Comparison of ENCODE assay signal across 16 cellular contexts in the genomic region with DNA sequence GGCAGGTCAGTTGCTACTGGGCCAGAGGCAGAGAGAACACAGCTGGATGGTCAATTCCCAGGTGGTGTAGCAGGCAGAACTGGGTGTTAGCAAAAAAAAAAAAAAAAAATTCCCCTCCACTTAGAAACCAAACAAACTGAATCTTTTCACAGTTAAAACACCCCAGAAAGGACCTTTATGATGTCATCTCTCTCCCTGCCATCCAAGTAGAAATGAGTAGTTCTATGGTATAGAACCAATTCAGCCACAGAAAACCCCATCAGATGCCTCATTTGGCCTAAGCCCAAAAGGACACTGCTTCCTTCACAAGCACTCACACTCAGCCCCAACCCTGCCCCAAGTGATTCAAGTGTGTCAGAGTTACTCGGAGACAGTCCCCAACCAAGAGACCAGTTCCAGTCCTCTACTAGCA.
DNase-seq lines count a peak whose midpoint lies in the region; ATAC-seq lines count a peak whose summit lies in the region.
"Had no signal": no experiment of that assay in that cellular context is flagged by ENCODE, and none has a peak within 500 bp of the region (broad histone marks: within the 10 kb centered on the region; RNA-seq: fewer than 3 reads in every experiment).

No MANE protein-coding gene starts in this region.

- POLR2A ChIA-PET in activated CD4-positive, alpha-beta T cell treated with anti-CD3 and anti-CD28 coated beads for 36 hours (lab: Charles Lee): no interaction called here

- H3K27me3 Mint-ChIP-seq in activated CD4-positive, alpha-beta T cell treated with anti-CD3 and anti-CD28 coated beads for 36 hours: peaks cover 3% of the 10 kb centered on the region
- no peaks in the 10 kb centered on the region for H3K27me3 Mint-ChIP-seq in activated CD4-positive, alpha-beta T cell treated with anti-CD3 and anti-CD28 coated beads, Interleukin-2, amount 10 ng/mL, durations not matched to agents 24 days and 14 days
- H3K27me3 Mint-ChIP-seq in central memory CD8-positive, alpha-beta T cell: peaks cover 20% of the 10 kb centered on the region
- no peaks in the 10 kb centered on the region for H3K27me3 Mint-ChIP-seq in stimulated activated naive B cell treated with anti-CD40 and anti-IgM and Interleukin-4, amounts not matched to agents 10 μg/mL and 1 μg/mL and 100 μg/mL, for 72 hours

- peaks cover 9% of the 10 kb centered on the region for H3K4me1 Mint-ChIP-seq in activated CD4-positive, alpha-beta T cell treated with anti-CD3 and anti-CD28 coated beads for 36 hours
- H3K4me1 Mint-ChIP-seq in activated CD4-positive, alpha-beta T cell treated with anti-CD3 and anti-CD28 coated beads, Interleukin-2, amount 10 ng/mL, durations not matched to agents 24 days and 14 days: peaks cover 11% of the 10 kb centered on the region
- H3K4me1 Mint-ChIP-seq in central memory CD8-positive, alpha-beta T cell: no peaks in the 10 kb centered on the region
- H3K4me1 Mint-ChIP-seq in stimulated activated naive B cell treated with anti-CD40 and anti-IgM and Interleukin-4, amounts not matched to agents 10 μg/mL and 1 μg/mL and 100 μg/mL, for 72 hours: peaks cover 8 to 18% of the 10 kb centered on the region in 2 donors

- WGBS in right cardiac atrium: 90% methylated on average over 1 of the region's 1 CpG

- no peaks in the 10 kb centered on the region for H3K4me1 ChIP-seq in right cardiac atrium (ENCODE audit: control insufficient read depth, insufficient read depth, low read length)
- H3K4me1 ChIP-seq: BLaER1 treated with 17β-estradiol and CSF1 and Interleukin-3, amounts not matched to agents 10 nM and 100 nM; HAP-1 had no signal

- no peaks in the 10 kb centered on the region for H3K36me3 Mint-ChIP-seq in activated CD4-positive, alpha-beta T cell treated with anti-CD3 and anti-CD28 coated beads for 36 hours (ENCODE audit: low read depth)
- H3K36me3 Mint-ChIP-seq in activated CD4-positive, alpha-beta T cell treated with anti-CD3 and anti-CD28 coated beads, Interleukin-2, amount 10 ng/mL, durations not matched to agents 24 days and 14 days (ENCODE audit: low read depth): peaks cover 12% of the 10 kb centered on the region
- peaks cover 1% of the 10 kb centered on the region for H3K36me3 Mint-ChIP-seq in central memory CD8-positive, alpha-beta T cell (ENCODE audit: insufficient read depth)
- peaks cover 5 to 6% of the 10 kb centered on the region in 2 donors for H3K36me3 Mint-ChIP-seq in stimulated activated naive B cell treated with anti-CD40 and anti-IgM and Interleukin-4, amounts not matched to agents 10 μg/mL and 1 μg/mL and 100 μg/mL, for 72 hours

- no peak overlapping the region for H3K4me3 Mint-ChIP-seq in activated CD4-positive, alpha-beta T cell treated with anti-CD3 and anti-CD28 coated beads for 36 hours
- H3K4me3 Mint-ChIP-seq in activated CD4-positive, alpha-beta T cell treated with anti-CD3 and anti-CD28 coated beads, Interleukin-2, amount 10 ng/mL, durations not matched to agents 24 days and 14 days: no peak overlapping the region
- no peak overlapping the region for H3K4me3 Mint-ChIP-seq in central memory CD8-positive, alpha-beta T cell
- no peak overlapping the region for H3K4me3 Mint-ChIP-seq in stimulated activated naive B cell treated with anti-CD40 and anti-IgM and Interleukin-4, amounts not matched to agents 10 μg/mL and 1 μg/mL and 100 μg/mL, for 72 hours

- ATAC-seq in activated CD4-positive, alpha-beta T cell treated with anti-CD3 and anti-CD28 coated beads for 36 hours: peak; percentile 31
- ATAC-seq in left ventricle myocardium superior: peak; percentile 28
- ATAC-seq in right cardiac atrium: no peak
- ATAC-seq in central memory CD8-positive, alpha-beta T cell (replicated peaks; ENCODE audit: extremely low read depth, poor library complexity, severe bottlenecking): no peak
- ATAC-seq in stimulated activated naive B cell treated with anti-CD40 and anti-IgM and Interleukin-4, amounts not matched to agents 10 μg/mL and 1 μg/mL and 100 μg/mL, for 72 hours (replicated peaks): peak; percentile 51 to 53
- no peak for ATAC-seq in GM19023 (IDR thresholded peaks at IDR 0.05; ENCODE audit: unreplicated experiment)
- no peak for ATAC-seq in GM21529 (IDR thresholded peaks at IDR 0.05; ENCODE audit: unreplicated experiment)

- no peak overlapping the region for H3K27ac Mint-ChIP-seq in activated CD4-positive, alpha-beta T cell treated with anti-CD3 and anti-CD28 coated beads for 36 hours
- no peak overlapping the region for H3K27ac Mint-ChIP-seq in activated CD4-positive, alpha-beta T cell treated with anti-CD3 and anti-CD28 coated beads, Interleukin-2, amount 10 ng/mL, durations not matched to agents 24 days and 14 days
- peak overlapping the region; percentile 66 for H3K27ac Mint-ChIP-seq in central memory CD8-positive, alpha-beta T cell (ENCODE audit: low read depth)
- no peak overlapping the region for H3K27ac Mint-ChIP-seq in stimulated activated naive B cell treated with anti-CD40 and anti-IgM and Interleukin-4, amounts not matched to agents 10 μg/mL and 1 μg/mL and 100 μg/mL, for 72 hours

- CTCF ChIA-PET in activated CD4-positive, alpha-beta T cell treated with anti-CD3 and anti-CD28 coated beads for 36 hours (lab: Charles Lee): interaction anchor here (0.7 kb wide), 1 partner anchor 27 kb away, joined by 3 read pairs; no protein-coding TSS in a partner anchor

- no peaks in the 10 kb centered on the region for H3K9me3 Mint-ChIP-seq in activated CD4-positive, alpha-beta T cell treated with anti-CD3 and anti-CD28 coated beads for 36 hours (ENCODE audit: low read depth)
- H3K9me3 Mint-ChIP-seq in activated CD4-positive, alpha-beta T cell treated with anti-CD3 and anti-CD28 coated beads, Interleukin-2, amount 10 ng/mL, durations not matched to agents 24 days and 14 days: no peaks in the 10 kb centered on the region
- H3K9me3 Mint-ChIP-seq in central memory CD8-positive, alpha-beta T cell: no peaks in the 10 kb centered on the region
- peaks cover 0 to 2% of the 10 kb centered on the region in 2 donors for H3K9me3 Mint-ChIP-seq in stimulated activated naive B cell treated with anti-CD40 and anti-IgM and Interleukin-4, amounts not matched to agents 10 μg/mL and 1 μg/mL and 100 μg/mL, for 72 hours

- no peaks in the 10 kb centered on the region for H3K9me3 ChIP-seq in right cardiac atrium (ENCODE audit: control insufficient read depth, low read length)
- H3K9me3 ChIP-seq: BLaER1 treated with 17β-estradiol and CSF1 and Interleukin-3, amounts not matched to agents 10 nM and 100 nM; HAP-1 had no signal

- no peak overlapping the region for H3K27ac ChIP-seq in right cardiac atrium (ENCODE audit: low read length)
- H3K27ac ChIP-seq: 22Rv1; BLaER1 treated with 17β-estradiol and CSF1 and Interleukin-3, amounts not matched to agents 10 nM and 100 nM had no signal

- DNase-seq in activated CD4-positive, alpha-beta T cell treated with anti-CD3 and anti-CD28 coated beads for 36 hours: peak; percentile 20
- DNase-seq in activated CD4-positive, alpha-beta T cell treated with anti-CD3 and anti-CD28 coated beads, Interleukin-2, amount 10 ng/mL, durations not matched to agents 24 days and 14 days: no peak
- no peak for DNase-seq in left ventricle myocardium superior
- DNase-seq in right cardiac atrium: no peak
- no peak for DNase-seq in central memory CD8-positive, alpha-beta T cell (ENCODE audit: low spot score in 2 of 2)
- DNase-seq in stimulated activated naive B cell treated with anti-CD40 and anti-IgM and Interleukin-4, amounts not matched to agents 10 μg/mL and 1 μg/mL and 100 μg/mL, for 72 hours: no peak
- DNase-seq: DMS 273 treated with DMSO at 0.1 percent for 48 hours, MV-4-11, NCI-H1436, NCI-H2029 treated with DMSO at 0.1 percent for 48 hours, NCI-H524 had no signal

- intact Hi-C loops in activated CD4-positive, alpha-beta T cell treated with anti-CD3 and anti-CD28 coated beads for 36 hours (cut with DNase I, micrococcal nuclease): no loop called here
- intact Hi-C loops in activated CD4-positive, alpha-beta T cell treated with anti-CD3 and anti-CD28 coated beads, Interleukin-2, amount 10 ng/mL, durations not matched to agents 24 days and 14 days (cut with micrococcal nuclease): no loop called here
- intact Hi-C loops in left ventricle myocardium superior (cut with micrococcal nuclease) (no loop called here), right cardiac atrium (cut with DNase I) (no loop called here)

- H3K27me3 ChIP-seq in right cardiac atrium (ENCODE audit: control insufficient read depth, insufficient read depth): no peaks in the 10 kb centered on the region
- H3K27me3 ChIP-seq: BLaER1 treated with 17β-estradiol and CSF1 and Interleukin-3, amounts not matched to agents 10 nM and 100 nM had no signal

- no peak overlapping the region for H3K4me3 ChIP-seq in right cardiac atrium (ENCODE audit: low read length)
- H3K4me3 ChIP-seq: BLaER1 treated with 17β-estradiol and CSF1 and Interleukin-3, amounts not matched to agents 10 nM and 100 nM; HAP-1 had no signal

Comparison
In these comparisons a context has a peak if more than half of its experiments do, and no peak if none do; other contexts are left out.
1. ATAC-seq: peak in activated CD4-positive, alpha-beta T cell treated with anti-CD3 and anti-CD28 coated beads for 36 hours (single experiment), left ventricle myocardium superior (single experiment) and stimulated activated naive B cell treated with anti-CD40 and anti-IgM and Interleukin-4, amounts not matched to agents 10 μg/mL and 1 μg/mL and 100 μg/mL, for 72 hours (2 of 2); none in right cardiac atrium (0 of 2), central memory CD8-positive, alpha-beta T cell (single experiment), GM19023 (single experiment) and GM21529 (single experiment).